ENCODE assay signal across 1 cellular context in genomic region chr20:44217342-44218092, GRCh38.
TF ChIP-seq lines count a peak whose summit lies in the region.

No MANE protein-coding gene starts in this region.

TF ChIP-seq in GM23338, 12 proteins besides CTCF, POLR2A, EP300 and RAD21 (continued from another document):
- TF ChIP-seq ZNF462 (CRISPR knock-in tag; IDR thresholded peaks at IDR 0.05) (no peak), REST (IDR thresholded peaks at IDR 0.05; ENCODE audit: unreplicated experiment) (no peak)
